In the genomic region with DNA sequence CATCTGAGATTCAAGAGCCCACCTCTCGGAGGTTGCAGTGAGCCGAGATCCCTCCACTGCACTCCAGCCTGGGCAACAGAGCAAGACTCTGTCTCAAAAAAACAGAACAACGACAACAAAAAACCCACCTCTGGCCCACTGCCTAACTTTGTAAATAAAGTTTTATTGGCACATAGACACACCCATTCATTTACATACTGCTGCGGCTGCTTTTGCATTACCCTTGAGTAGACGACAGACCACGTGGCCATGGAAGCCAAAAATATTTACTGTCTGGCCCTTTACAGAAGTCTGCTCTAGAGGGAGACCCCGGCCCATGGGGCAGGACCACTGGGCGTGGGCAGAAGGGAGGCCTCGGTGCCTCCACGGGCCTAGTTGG, we compare ENCODE assay signal across 1 cellular context.
TF ChIP-seq lines count a peak whose summit lies in the region.

No MANE protein-coding gene starts in this region.

TF ChIP-seq in GM12878, 131 proteins besides CTCF, POLR2A, EP300 and RAD21:
- TF ChIP-seq NR2F1 (conservative IDR thresholded peaks at IDR 0.05) (no peak), MTA2 (IDR thresholded peaks at IDR 0.05; ENCODE audit: low read depth) (no peak), CBX3 (IDR thresholded peaks at IDR 0.05; ENCODE audit: borderline replicate concordance, low read depth) (no peak), HDAC6 (IDR thresholded peaks at IDR 0.05; ENCODE audit: unreplicated experiment) (no peak), NBN (IDR thresholded peaks at IDR 0.05) (no peak), ESRRA (IDR thresholded peaks at IDR 0.05; ENCODE audit: low read length) (no peak), RFX5 (IDR thresholded peaks at IDR 0.05; ENCODE audit: low read depth, low read length) (no peak)
- TF ChIP-seq, protein P1, sequence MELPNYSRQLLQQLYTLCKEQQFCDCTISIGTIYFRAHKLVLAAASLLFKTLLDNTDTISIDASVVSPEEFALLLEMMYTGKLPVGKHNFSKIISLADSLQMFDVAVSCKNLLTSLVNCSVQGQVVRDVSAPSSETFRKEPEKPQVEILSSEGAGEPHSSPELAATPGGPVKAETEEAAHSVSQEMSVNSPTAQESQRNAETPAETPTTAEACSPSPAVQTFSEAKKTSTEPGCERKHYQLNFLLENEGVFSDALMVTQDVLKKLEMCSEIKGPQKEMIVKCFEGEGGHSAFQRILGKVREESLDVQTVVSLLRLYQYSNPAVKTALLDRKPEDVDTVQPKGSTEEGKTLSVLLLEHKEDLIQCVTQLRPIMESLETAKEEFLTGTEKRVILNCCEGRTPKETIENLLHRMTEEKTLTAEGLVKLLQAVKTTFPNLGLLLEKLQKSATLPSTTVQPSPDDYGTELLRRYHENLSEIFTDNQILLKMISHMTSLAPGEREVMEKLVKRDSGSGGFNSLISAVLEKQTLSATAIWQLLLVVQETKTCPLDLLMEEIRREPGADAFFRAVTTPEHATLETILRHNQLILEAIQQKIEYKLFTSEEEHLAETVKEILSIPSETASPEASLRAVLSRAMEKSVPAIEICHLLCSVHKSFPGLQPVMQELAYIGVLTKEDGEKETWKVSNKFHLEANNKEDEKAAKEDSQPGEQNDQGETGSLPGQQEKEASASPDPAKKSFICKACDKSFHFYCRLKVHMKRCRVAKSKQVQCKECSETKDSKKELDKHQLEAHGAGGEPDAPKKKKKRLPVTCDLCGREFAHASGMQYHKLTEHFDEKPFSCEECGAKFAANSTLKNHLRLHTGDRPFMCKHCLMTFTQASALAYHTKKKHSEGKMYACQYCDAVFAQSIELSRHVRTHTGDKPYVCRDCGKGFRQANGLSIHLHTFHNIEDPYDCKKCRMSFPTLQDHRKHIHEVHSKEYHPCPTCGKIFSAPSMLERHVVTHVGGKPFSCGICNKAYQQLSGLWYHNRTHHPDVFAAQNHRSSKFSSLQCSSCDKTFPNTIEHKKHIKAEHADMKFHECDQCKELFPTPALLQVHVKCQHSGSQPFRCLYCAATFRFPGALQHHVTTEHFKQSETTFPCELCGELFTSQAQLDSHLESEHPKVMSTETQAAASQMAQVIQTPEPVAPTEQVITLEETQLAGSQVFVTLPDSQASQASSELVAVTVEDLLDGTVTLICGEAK (IDR thresholded peaks at IDR 0.05; ENCODE audit: borderline replicate concordance): peak; percentile 84
- TF ChIP-seq, protein P2, sequence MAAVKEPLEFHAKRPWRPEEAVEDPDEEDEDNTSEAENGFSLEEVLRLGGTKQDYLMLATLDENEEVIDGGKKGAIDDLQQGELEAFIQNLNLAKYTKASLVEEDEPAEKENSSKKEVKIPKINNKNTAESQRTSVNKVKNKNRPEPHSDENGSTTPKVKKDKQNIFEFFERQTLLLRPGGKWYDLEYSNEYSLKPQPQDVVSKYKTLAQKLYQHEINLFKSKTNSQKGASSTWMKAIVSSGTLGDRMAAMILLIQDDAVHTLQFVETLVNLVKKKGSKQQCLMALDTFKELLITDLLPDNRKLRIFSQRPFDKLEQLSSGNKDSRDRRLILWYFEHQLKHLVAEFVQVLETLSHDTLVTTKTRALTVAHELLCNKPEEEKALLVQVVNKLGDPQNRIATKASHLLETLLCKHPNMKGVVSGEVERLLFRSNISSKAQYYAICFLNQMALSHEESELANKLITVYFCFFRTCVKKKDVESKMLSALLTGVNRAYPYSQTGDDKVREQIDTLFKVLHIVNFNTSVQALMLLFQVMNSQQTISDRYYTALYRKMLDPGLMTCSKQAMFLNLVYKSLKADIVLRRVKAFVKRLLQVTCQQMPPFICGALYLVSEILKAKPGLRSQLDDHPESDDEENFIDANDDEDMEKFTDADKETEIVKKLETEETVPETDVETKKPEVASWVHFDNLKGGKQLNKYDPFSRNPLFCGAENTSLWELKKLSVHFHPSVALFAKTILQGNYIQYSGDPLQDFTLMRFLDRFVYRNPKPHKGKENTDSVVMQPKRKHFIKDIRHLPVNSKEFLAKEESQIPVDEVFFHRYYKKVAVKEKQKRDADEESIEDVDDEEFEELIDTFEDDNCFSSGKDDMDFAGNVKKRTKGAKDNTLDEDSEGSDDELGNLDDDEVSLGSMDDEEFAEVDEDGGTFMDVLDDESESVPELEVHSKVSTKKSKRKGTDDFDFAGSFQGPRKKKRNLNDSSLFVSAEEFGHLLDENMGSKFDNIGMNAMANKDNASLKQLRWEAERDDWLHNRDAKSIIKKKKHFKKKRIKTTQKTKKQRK (IDR thresholded peaks at IDR 0.05; ENCODE audit: low read depth, low read length): no peak
